ENCODE assay signal across 14 cellular contexts in genomic region chr7:102872460-102872859, GRCh38. TPM values are rescaled to one million over a fixed set of nuclear protein-coding genes. Genes with fewer than 3 reads are reported as not detected.
DNase-seq lines count a peak whose midpoint lies in the region; TF ChIP-seq lines count a peak whose summit lies in the region.
"Had no signal": no experiment of that assay in that cellular context is flagged by ENCODE, and none has a peak within 500 bp of the region (broad histone marks: within the 10 kb centered on the region; RNA-seq: fewer than 3 reads in every experiment).

No MANE protein-coding gene starts in this region.

- CTCF ChIA-PET in Calu3 (lab: Charles Lee) = interaction anchor here (0.9 to 2.2 kb wide), 2 partner anchors 189 to 203 kb away, joined by 3 to 19 read pairs; partner anchors contain the start of gene ARMC10

- no peak for TF ChIP-seq POLR2A in transverse colon (IDR thresholded peaks at IDR 0.05)

- no peaks in the 10 kb centered on the region for H3K9me3 ChIP-seq in transverse colon
- H3K9me3 ChIP-seq: prostate gland, thyroid gland had no signal

- TF ChIP-seq EP300 in transverse colon (IDR thresholded peaks at IDR 0.05; ENCODE audit: low read depth) = no peak

- BruUV-seq in Calu3 (replicated peaks; lab: Mats Ljungman, UMichigan) = no TSS peak

- H3K4me3 Mint-ChIP-seq in Calu3 (ENCODE audit: low read depth, unreplicated experiment) (no peak overlapping the region), osteocyte (ENCODE audit: unreplicated experiment) (no peak overlapping the region)

- H3K27me3 ChIP-seq in transverse colon = no peaks in the 10 kb centered on the region
- H3K27me3 ChIP-seq: thyroid gland had no signal

- H3K4me1 Mint-ChIP-seq in Calu3 (ENCODE audit: low read depth, unreplicated experiment) = peaks cover 59% of the 10 kb centered on the region
- peaks cover 51% of the 10 kb centered on the region for H3K4me1 Mint-ChIP-seq in osteocyte (ENCODE audit: unreplicated experiment)

- H3K9me3 Mint-ChIP-seq in Calu3 (ENCODE audit: low read depth, unreplicated experiment) (no peaks in the 10 kb centered on the region), osteocyte (ENCODE audit: unreplicated experiment) (no peaks in the 10 kb centered on the region)

- no peak for TF ChIP-seq CTCF in Calu3 (IDR thresholded peaks at IDR 0.05; ENCODE audit: unreplicated experiment)
- no peak for TF ChIP-seq CTCF in osteocyte (IDR thresholded peaks at IDR 0.05)
- no peak for TF ChIP-seq CTCF in transverse colon (IDR thresholded peaks at IDR 0.05)

- H3K4me1 ChIP-seq in transverse colon = no peaks in the 10 kb centered on the region
- H3K4me1 ChIP-seq: prostate gland, thyroid gland had no signal

- peak overlapping the region; percentile 95 for H3K27ac ChIP-seq in epithelial cell of prostate
- H3K27ac ChIP-seq in transverse colon = no peak overlapping the region
- H3K27ac ChIP-seq: prostate gland, thyroid gland had no signal

- peaks cover 18% of the 10 kb centered on the region for H3K36me3 Mint-ChIP-seq in Calu3 (ENCODE audit: insufficient read depth, unreplicated experiment)
- no peaks in the 10 kb centered on the region for H3K36me3 Mint-ChIP-seq in osteocyte (ENCODE audit: unreplicated experiment)

- WGBS in transverse colon (ENCODE audit: low coverage in 1 of 2), 2 donors = 83 to 87% methylated on average over 2 of the region's 2 CpGs

- DNase-seq in Calu3 (peak; percentile 23), RKO (ENCODE audit: low spot score) (peak; percentile 34), epithelial cell of prostate (ENCODE audit: low read depth, low spot score) (no peak), osteocyte (ENCODE audit: extremely low spot score, unreplicated experiment) (no peak), transverse colon (no peak), epidermal melanocyte (ENCODE audit: insufficient read length, low spot score) (no peak), C1 segment of cervical spinal cord (lab: John Stamatoyannopoulos, UW) (no peak), posterior vena cava (ENCODE audit: low spot score) (no peak)
- DNase-seq: activated CD4-positive, CD25-positive, alpha-beta regulatory T cell; DMS 273 treated with DMSO at 0.1 percent for 48 hours; head of caudate nucleus; NCI-H446 treated with DMSO at 0.1 percent for 48 hours; thyroid gland had no signal

- intact Hi-C loops in Calu3 (cut with micrococcal nuclease; ENCODE audit: unreplicated experiment) (no loop called here), transverse colon (cut with DNase I; ENCODE audit: low total_unique reads) (no loop called here), posterior vena cava (cut with DNase I) (no loop called here)

- no peak overlapping the region for H3K4me3 ChIP-seq in transverse colon
- H3K4me3 ChIP-seq: prostate gland, thyroid gland had no signal

- in situ Hi-C loops in transverse colon (cut with MboI; ENCODE audit: low pct_ligation_motif_present in 1 of 4, low pct_unique_long_range_greater_than_20kb in 1 of 4, low sequenced_read_pairs in 3 of 4) = no loop called here

- no peaks in the 10 kb centered on the region for H3K36me3 ChIP-seq in transverse colon
- H3K36me3 ChIP-seq: prostate gland, thyroid gland had no signal

- H3K27me3 Mint-ChIP-seq in Calu3 (ENCODE audit: unreplicated experiment) (no peaks in the 10 kb centered on the region), osteocyte (ENCODE audit: unreplicated experiment) (no peaks in the 10 kb centered on the region)

- H3K27ac Mint-ChIP-seq in Calu3 (ENCODE audit: unreplicated experiment) = peak overlapping the region; percentile 98
- H3K27ac Mint-ChIP-seq in osteocyte (ENCODE audit: unreplicated experiment) = peak overlapping the region; percentile 94

RNA-seq across cellular contexts. Expression of gene LRRC17, which starts 40.3 kb away (rescaled TPM):
- total RNA-seq in Calu3 (2022) (0.32 and 0.42 TPM in 2 replicates), osteocyte (12.4 and 12.5 TPM in 2 replicates), transverse colon (1 to 10 TPM in 3 of 4 donors, not detected in 1; 1.4 to 5.8 (median 2.2) TPM), posterior vena cava (10 to 100 TPM in 1 of 2 donors, 1 to 10 TPM in 1; 1.4 to 11.1 TPM)

Comparison
In these comparisons a context has a peak if more than half of its experiments do, and no peak if none do; other contexts are left out.
1. DNase-seq: peak in Calu3 (single experiment) and RKO (single experiment); none in epithelial cell of prostate (single experiment), osteocyte (single experiment), transverse colon (single experiment), epidermal melanocyte (single experiment), C1 segment of cervical spinal cord (0 of 14) and posterior vena cava (single experiment).